Comparison of ENCODE assay signal across 1 cellular context in the genomic region with DNA sequence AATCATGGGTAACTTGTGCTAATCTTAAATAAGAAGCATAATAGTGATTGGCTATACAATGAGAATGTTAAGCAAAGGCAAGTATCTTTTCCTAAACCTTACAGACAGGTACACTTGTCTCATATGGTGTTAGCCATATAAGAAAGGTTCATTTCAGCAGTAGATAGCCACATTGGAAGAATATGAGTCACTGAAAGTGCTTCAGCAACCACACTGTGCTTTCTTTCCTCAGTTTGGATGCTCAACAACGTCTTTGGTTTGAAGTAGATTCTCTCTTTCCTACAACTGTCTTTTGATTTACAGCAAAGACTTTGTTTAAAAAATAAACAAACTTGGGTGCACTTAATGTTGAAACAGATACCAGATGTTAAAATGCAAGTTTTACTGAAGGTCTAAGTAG.
TF ChIP-seq lines count a peak whose summit lies in the region.

No MANE protein-coding gene starts in this region.

TF ChIP-seq in GM23338, 12 proteins besides CTCF, POLR2A, EP300 and RAD21 (continued from another document):
- TF ChIP-seq, protein P1, sequence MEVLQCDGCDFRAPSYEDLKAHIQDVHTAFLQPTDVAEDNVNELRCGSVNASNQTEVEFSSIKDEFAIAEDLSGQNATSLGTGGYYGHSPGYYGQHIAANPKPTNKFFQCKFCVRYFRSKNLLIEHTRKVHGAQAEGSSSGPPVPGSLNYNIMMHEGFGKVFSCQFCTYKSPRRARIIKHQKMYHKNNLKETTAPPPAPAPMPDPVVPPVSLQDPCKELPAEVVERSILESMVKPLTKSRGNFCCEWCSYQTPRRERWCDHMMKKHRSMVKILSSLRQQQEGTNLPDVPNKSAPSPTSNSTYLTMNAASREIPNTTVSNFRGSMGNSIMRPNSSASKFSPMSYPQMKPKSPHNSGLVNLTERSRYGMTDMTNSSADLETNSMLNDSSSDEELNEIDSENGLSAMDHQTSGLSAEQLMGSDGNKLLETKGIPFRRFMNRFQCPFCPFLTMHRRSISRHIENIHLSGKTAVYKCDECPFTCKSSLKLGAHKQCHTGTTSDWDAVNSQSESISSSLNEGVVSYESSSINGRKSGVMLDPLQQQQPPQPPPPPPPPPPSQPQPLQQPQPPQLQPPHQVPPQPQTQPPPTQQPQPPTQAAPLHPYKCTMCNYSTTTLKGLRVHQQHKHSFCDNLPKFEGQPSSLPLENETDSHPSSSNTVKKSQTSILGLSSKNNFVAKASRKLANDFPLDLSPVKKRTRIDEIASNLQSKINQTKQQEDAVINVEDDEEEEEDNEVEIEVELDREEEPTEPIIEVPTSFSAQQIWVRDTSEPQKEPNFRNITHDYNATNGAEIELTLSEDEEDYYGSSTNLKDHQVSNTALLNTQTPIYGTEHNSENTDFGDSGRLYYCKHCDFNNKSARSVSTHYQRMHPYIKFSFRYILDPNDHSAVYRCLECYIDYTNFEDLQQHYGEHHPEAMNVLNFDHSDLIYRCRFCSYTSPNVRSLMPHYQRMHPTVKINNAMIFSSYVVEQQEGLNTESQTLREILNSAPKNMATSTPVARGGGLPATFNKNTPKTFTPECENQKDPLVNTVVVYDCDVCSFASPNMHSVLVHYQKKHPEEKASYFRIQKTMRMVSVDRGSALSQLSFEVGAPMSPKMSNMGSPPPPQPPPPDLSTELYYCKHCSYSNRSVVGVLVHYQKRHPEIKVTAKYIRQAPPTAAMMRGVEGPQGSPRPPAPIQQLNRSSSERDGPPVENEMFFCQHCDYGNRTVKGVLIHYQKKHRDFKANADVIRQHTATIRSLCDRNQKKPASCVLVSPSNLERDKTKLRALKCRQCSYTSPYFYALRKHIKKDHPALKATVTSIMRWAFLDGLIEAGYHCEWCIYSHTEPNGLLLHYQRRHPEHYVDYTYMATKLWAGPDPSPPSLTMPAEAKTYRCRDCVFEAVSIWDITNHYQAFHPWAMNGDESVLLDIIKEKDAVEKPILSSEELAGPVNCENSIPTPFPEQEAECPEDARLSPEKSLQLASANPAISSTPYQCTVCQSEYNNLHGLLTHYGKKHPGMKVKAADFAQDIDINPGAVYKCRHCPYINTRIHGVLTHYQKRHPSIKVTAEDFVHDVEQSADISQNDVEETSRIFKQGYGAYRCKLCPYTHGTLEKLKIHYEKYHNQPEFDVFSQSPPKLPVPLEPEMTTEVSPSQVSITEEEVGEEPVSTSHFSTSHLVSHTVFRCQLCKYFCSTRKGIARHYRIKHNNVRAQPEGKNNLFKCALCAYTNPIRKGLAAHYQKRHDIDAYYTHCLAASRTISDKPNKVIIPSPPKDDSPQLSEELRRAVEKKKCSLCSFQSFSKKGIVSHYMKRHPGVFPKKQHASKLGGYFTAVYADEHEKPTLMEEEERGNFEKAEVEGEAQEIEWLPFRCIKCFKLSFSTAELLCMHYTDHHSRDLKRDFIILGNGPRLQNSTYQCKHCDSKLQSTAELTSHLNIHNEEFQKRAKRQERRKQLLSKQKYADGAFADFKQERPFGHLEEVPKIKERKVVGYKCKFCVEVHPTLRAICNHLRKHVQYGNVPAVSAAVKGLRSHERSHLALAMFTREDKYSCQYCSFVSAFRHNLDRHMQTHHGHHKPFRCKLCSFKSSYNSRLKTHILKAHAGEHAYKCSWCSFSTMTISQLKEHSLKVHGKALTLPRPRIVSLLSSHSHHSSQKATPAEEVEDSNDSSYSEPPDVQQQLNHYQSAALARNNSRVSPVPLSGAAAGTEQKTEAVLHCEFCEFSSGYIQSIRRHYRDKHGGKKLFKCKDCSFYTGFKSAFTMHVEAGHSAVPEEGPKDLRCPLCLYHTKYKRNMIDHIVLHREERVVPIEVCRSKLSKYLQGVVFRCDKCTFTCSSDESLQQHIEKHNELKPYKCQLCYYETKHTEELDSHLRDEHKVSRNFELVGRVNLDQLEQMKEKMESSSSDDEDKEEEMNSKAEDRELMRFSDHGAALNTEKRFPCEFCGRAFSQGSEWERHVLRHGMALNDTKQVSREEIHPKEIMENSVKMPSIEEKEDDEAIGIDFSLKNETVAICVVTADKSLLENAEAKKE (CRISPR knock-in tag; IDR thresholded peaks at IDR 0.05): no peak
- TF ChIP-seq, protein P2, sequence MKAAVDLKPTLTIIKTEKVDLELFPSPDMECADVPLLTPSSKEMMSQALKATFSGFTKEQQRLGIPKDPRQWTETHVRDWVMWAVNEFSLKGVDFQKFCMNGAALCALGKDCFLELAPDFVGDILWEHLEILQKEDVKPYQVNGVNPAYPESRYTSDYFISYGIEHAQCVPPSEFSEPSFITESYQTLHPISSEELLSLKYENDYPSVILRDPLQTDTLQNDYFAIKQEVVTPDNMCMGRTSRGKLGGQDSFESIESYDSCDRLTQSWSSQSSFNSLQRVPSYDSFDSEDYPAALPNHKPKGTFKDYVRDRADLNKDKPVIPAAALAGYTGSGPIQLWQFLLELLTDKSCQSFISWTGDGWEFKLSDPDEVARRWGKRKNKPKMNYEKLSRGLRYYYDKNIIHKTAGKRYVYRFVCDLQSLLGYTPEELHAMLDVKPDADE (IDR thresholded peaks at IDR 0.05): no peak
- TF ChIP-seq STAT1 (IDR thresholded peaks at IDR 0.05; ENCODE audit: unreplicated experiment) (no peak), JUNB (IDR thresholded peaks at IDR 0.05; ENCODE audit: unreplicated experiment) (no peak), NANOG (IDR thresholded peaks at IDR 0.05; ENCODE audit: borderline replicate concordance) (no peak), CREB1 (CRISPR knock-in tag; IDR thresholded peaks at IDR 0.05; ENCODE audit: low read depth) (no peak), POLR2AphosphoS5 (IDR thresholded peaks at IDR 0.05; ENCODE audit: low read depth) (no peak), ZNF114 (CRISPR knock-in tag; IDR thresholded peaks at IDR 0.05) (no peak)
